25 cellular contexts compared by ENCODE assay signal in genomic region chr20:36193937-36194712, GRCh38.
"Had no signal": no experiment of that assay in that cellular context is flagged by ENCODE, and none has a peak within 500 bp of the region (broad histone marks: within the 10 kb centered on the region; RNA-seq: fewer than 3 reads in every experiment).

No MANE protein-coding gene starts in this region.

- H3K27me3 ChIP-seq: MG63, SJCRH30 had no signal

- DNase-seq: Karpas-422, KG1, MG63, NCI-H1092, NCI-H1105 treated with DMSO at 0.1 percent for 48 hours, NCI-H1417 treated with DMSO at 0.1 percent for 48 hours, NCI-H146, NCI-H1694 treated with DMSO at 0.1 percent for 48 hours, NCI-H1930, NCI-H2081, NCI-H2171, NCI-H226, NCI-H446, NCI-H510A, NCI-H524 treated with DMSO at 0.1 percent for 48 hours, NCI-H69, NCI-H774, PC-3, SHP77 treated with DMSO at 0.1 percent for 48 hours, SJCRH30 had no signal

- FAIRE-seq: HTR-8/SVneo had no signal

- H3K9me3 ChIP-seq: MG63, SJCRH30 had no signal

- H3K27ac ChIP-seq: HL-60, RWPE1, SJCRH30 had no signal

- H3K36me3 ChIP-seq: MG63, SJCRH30 had no signal

- H3K4me1 ChIP-seq: SJCRH30 had no signal

- H3K4me3 ChIP-seq: MG63, SJCRH30 had no signal

- ATAC-seq: Panc1, PC-3, Right ventricle myocardium inferior had no signal
